ENCODE assay signal across 10 cellular contexts in the genomic region with DNA sequence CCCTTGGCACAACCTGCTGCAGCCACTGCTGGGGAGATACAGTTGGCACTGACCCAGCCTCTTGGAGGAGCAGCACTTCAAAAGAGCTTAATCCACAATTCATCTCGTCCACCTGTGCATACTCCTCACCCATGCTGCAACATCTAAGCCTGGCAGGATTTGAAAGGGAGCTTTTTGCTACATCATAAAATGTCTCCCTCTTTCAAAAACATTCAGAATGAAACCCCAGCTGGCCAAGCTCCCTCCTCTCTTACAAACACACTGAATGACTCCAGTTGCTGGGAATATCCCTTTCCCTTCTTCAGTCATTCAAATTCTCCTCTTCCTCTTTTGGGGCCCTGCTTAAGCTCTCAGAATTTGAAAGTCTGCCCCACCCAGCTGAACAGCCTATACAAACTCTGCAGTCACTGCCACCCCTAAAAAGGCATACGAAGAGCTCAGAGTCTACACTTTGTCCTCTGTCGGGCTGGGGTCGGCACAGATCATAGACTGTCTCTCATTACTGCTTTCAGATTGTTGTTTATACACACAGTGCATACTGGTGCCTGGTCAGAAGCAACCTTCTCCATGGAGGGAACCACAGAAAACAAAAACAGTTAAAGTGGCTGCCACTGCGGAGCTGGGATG. TPM values are rescaled to one million over a fixed set of nuclear protein-coding genes. Genes with fewer than 3 reads are reported as not detected.
DNase-seq lines count a peak whose midpoint lies in the region; ATAC-seq, FAIRE-seq and TF ChIP-seq lines count a peak whose summit lies in the region.
"Had no signal": no experiment of that assay in that cellular context is flagged by ENCODE, and none has a peak within 500 bp of the region (broad histone marks: within the 10 kb centered on the region; RNA-seq: fewer than 3 reads in every experiment).

No MANE protein-coding gene starts in this region.

- H3K4me3 ChIP-seq in astrocyte (ENCODE audit: insufficient read depth, low read depth, low read length) (no peak overlapping the region), smooth muscle cell (no peak overlapping the region)

- peaks cover 28% of the 10 kb centered on the region for H3K36me3 Mint-ChIP-seq in astrocyte (ENCODE audit: low read depth, unreplicated experiment)

- H3K36me3 ChIP-seq in astrocyte (ENCODE audit: insufficient read depth, low read length) (peaks cover 47% of the 10 kb centered on the region), smooth muscle cell (ENCODE audit: low read depth) (peaks cover 13% of the 10 kb centered on the region)

- FAIRE-seq in astrocyte (lab: Jason Lieb, UNC) = no peak

- H3K27me3 Mint-ChIP-seq in astrocyte (ENCODE audit: low read depth, unreplicated experiment) = no peaks in the 10 kb centered on the region

- H3K9ac ChIP-seq in astrocyte (ENCODE audit: low read length) (peak overlapping the region; percentile 77), smooth muscle cell (ENCODE audit: low read depth) (peak overlapping the region; percentile 84)
- H3K9ac ChIP-seq: parathyroid adenoma had no signal

- H3K9me3 ChIP-seq in astrocyte (ENCODE audit: insufficient read depth, low read depth, low read length) = no peaks in the 10 kb centered on the region
- no peaks in the 10 kb centered on the region for H3K9me3 ChIP-seq in smooth muscle cell (replicated peaks; ENCODE audit: low read depth)

- H3K4me2 ChIP-seq in astrocyte (ENCODE audit: low read length) (peak overlapping the region; percentile 48), smooth muscle cell (peak overlapping the region; percentile 31)

- H4K20me1 ChIP-seq in astrocyte (ENCODE audit: insufficient read depth, low read length) = peaks cover 17% of the 10 kb centered on the region
- peaks cover 38% of the 10 kb centered on the region for H4K20me1 ChIP-seq in smooth muscle cell (ENCODE audit: low read depth)

- ATAC-seq in HG03565 (IDR thresholded peaks at IDR 0.05; ENCODE audit: unreplicated experiment) = peak; percentile 50
- ATAC-seq in GM18511 (IDR thresholded peaks at IDR 0.05; ENCODE audit: unreplicated experiment) = no peak

- peak overlapping the region; percentile 93 for H3K27ac ChIP-seq in astrocyte (ENCODE audit: low read depth, low read length)
- peak overlapping the region; percentile 91 for H3K27ac ChIP-seq in smooth muscle cell (ENCODE audit: low read depth)
- H3K27ac ChIP-seq: parathyroid adenoma had no signal

- no peaks in the 10 kb centered on the region for H3K9me3 Mint-ChIP-seq in astrocyte (ENCODE audit: unreplicated experiment)

- H3K27ac Mint-ChIP-seq in astrocyte (ENCODE audit: unreplicated experiment) = peak overlapping the region; percentile 100

- H2AFZ ChIP-seq in astrocyte (ENCODE audit: low read depth, low read length) = no peak overlapping the region
- no peak overlapping the region for H2AFZ ChIP-seq in smooth muscle cell (ENCODE audit: low read depth)
- H2AFZ ChIP-seq: parathyroid adenoma had no signal

- H3K4me1 ChIP-seq in astrocyte (ENCODE audit: insufficient read depth, low read length) (peaks cover 18% of the 10 kb centered on the region), smooth muscle cell (ENCODE audit: low read depth) (no peaks in the 10 kb centered on the region)
- H3K4me1 ChIP-seq: parathyroid adenoma had no signal

- DNase-seq in activated CD8-positive, alpha-beta memory T cell treated with anti-CD3 and anti-CD28 coated beads for 24 hours = peak; percentile 49
- no peak for DNase-seq in activated CD8-positive, alpha-beta memory T cell treated with anti-CD3 and anti-CD28 coated beads, Interleukin-2, amount 50 U/mL, for 4 hours
- DNase-seq in astrocyte (ENCODE audit: low read depth) (no peak), smooth muscle cell (lab: John Stamatoyannopoulos, UW; ENCODE audit: unreplicated experiment) (no peak), GM10266 (ENCODE audit: extremely low spot score) (no peak), NCI-H748 treated with DMSO at 0.1 percent for 48 hours (lab: John Stamatoyannopoulos, UW) (no peak)
- DNase-seq: NCI-H1694 had no signal

- 87% methylated on average over 5 of the region's 5 CpGs for WGBS in smooth muscle cell (ENCODE audit: low lambda C conversion rate)

- H3K79me2 ChIP-seq in astrocyte (ENCODE audit: insufficient read depth, low read length) (peaks cover 43% of the 10 kb centered on the region), smooth muscle cell (ENCODE audit: low read depth) (peaks cover 20% of the 10 kb centered on the region)

- H3K4me1 Mint-ChIP-seq in astrocyte (ENCODE audit: low read depth, unreplicated experiment) = peaks cover 29% of the 10 kb centered on the region

- peak overlapping the region; percentile 20 for H3K4me3 Mint-ChIP-seq in astrocyte (ENCODE audit: unreplicated experiment)

- H3F3A ChIP-seq in smooth muscle cell (ENCODE audit: low read depth) = peaks cover 21% of the 10 kb centered on the region

- H3K27me3 ChIP-seq in astrocyte (ENCODE audit: insufficient read depth, low read length) (no peaks in the 10 kb centered on the region), smooth muscle cell (ENCODE audit: low read depth) (no peaks in the 10 kb centered on the region)

- TF ChIP-seq CTCF in astrocyte (IDR thresholded peaks at IDR 0.05; ENCODE audit: insufficient read depth, low read depth, low read length) (no peak), smooth muscle cell (IDR thresholded peaks at IDR 0.05; ENCODE audit: borderline replicate concordance, insufficient read depth, poor library complexity, severe bottlenecking) (no peak), GM10266 (IDR thresholded peaks at IDR 0.05; ENCODE audit: control insufficient read depth, insufficient read depth, low read depth, missing control alignments) (no peak)

RNA-seq across cellular contexts. Expression of a gene that starts 8.8 kb away (rescaled TPM):
- total RNA-seq in astrocyte (88.8 and 91.1 TPM in 2 replicates), smooth muscle cell (128 and 169 TPM in 2 replicates)
- polyA plus RNA-seq in smooth muscle cell = 64.9 and 66.1 TPM in 2 replicates

RNA-seq across cellular contexts. Expression of a gene that starts 27.5 kb away (rescaled TPM):
- total RNA-seq in astrocyte (354 and 364 TPM in 2 replicates), smooth muscle cell (252 and 275 TPM in 2 replicates)
- 221 and 243 TPM in 2 replicates for polyA plus RNA-seq in smooth muscle cell
